In genomic region chr1:237851209-237851845, GRCh38 we compare ENCODE assay signal across 9 cellular contexts. TPM values are rescaled to one million over a fixed set of nuclear protein-coding genes. Genes with fewer than 3 reads are reported as not detected.
DNase-seq lines count a peak whose midpoint lies in the region; ATAC-seq and TF ChIP-seq lines count a peak whose summit lies in the region.
"Had no signal": no experiment of that assay in that cellular context is flagged by ENCODE, and none has a peak within 500 bp of the region (broad histone marks: within the 10 kb centered on the region; RNA-seq: fewer than 3 reads in every experiment).

No MANE protein-coding gene starts in this region.

- POLR2A ChIA-PET in HEK293T (lab: Yijun Ruan, JAX): no interaction called here

- TF ChIP-seq CTCF in DOHH2 (IDR thresholded peaks at IDR 0.05; ENCODE audit: low read depth, low read length, poor library complexity, severe bottlenecking) (peak; percentile 73), right lobe of liver (IDR thresholded peaks at IDR 0.05) (peak; percentile 55 to 71 (median 59)), ovary (IDR thresholded peaks at IDR 0.05) (no peak), coronary artery (IDR thresholded peaks at IDR 0.05) (no peak)

- H3K27ac ChIP-seq in DOHH2 (ENCODE audit: low read depth, low read length) (no peak overlapping the region), right lobe of liver (no peak overlapping the region), ovary (no peak overlapping the region), coronary artery (no peak overlapping the region)
- H3K27ac ChIP-seq: psoas muscle had no signal

- H3F3A ChIP-seq in DOHH2 (ENCODE audit: control insufficient read depth, insufficient read depth): no peaks in the 10 kb centered on the region

- H3K9me2 ChIP-seq in DOHH2 (replicated peaks; ENCODE audit: control insufficient read depth, low read length): no peaks in the 10 kb centered on the region

- H3K4me1 ChIP-seq in DOHH2 (ENCODE audit: control insufficient read depth, low read length): no peaks in the 10 kb centered on the region
- no peaks in the 10 kb centered on the region for H3K4me1 ChIP-seq in right lobe of liver
- no peaks in the 10 kb centered on the region for H3K4me1 ChIP-seq in ovary (ENCODE audit: insufficient read depth)
- H3K4me1 ChIP-seq: psoas muscle had no signal

- no peaks in the 10 kb centered on the region for H4K20me1 ChIP-seq in DOHH2 (ENCODE audit: control insufficient read depth, insufficient read depth, low read depth, low read length)

- ATAC-seq in right lobe of liver (peak; percentile 75 to 86 (median 84)), HG02763 (IDR thresholded peaks at IDR 0.05; ENCODE audit: unreplicated experiment) (no peak)
- ATAC-seq: psoas muscle had no signal

- WGBS in right lobe of liver (ENCODE audit: insufficient coverage, low coverage, low lambda C conversion rate, missing lambda C conversion rate): 20% methylated on average over 6 of the region's 6 CpGs
- 7 to 10% (median 8%) methylated on average over 6 of the region's 6 CpGs for WGBS in ovary, 3 donors

- DNase-seq in HEK293T (ENCODE audit: extremely low spot score): peak; percentile 73
- DNase-seq in NCI-H748 (lab: John Stamatoyannopoulos, UW; ENCODE audit: unreplicated experiment): peak; percentile 28
- peak in 33 of 56 donors; percentile 2 to 73 (median 19) for DNase-seq in amygdala (lab: John Stamatoyannopoulos, UW)
- DNase-seq in right lobe of liver: peak in 2 of 3 donors; percentile 55 to 60
- DNase-seq in ovary: no peak
- DNase-seq in coronary artery (ENCODE audit: low spot score): no peak

- H3K27me3 ChIP-seq in DOHH2 (ENCODE audit: control insufficient read depth, low read length) (no peaks in the 10 kb centered on the region), right lobe of liver (no peaks in the 10 kb centered on the region), ovary (no peaks in the 10 kb centered on the region)

- H3K4me3 ChIP-seq in DOHH2 (ENCODE audit: low read length): no peak overlapping the region
- no peak overlapping the region for H3K4me3 ChIP-seq in right lobe of liver
- H3K4me3 ChIP-seq in ovary: no peak overlapping the region
- H3K4me3 ChIP-seq in coronary artery: no peak overlapping the region
- H3K4me3 ChIP-seq: psoas muscle had no signal

- TF ChIP-seq EP300 in ovary (IDR thresholded peaks at IDR 0.05): no peak

- H3K36me3 ChIP-seq in DOHH2 (ENCODE audit: control insufficient read depth, low read length): no peaks in the 10 kb centered on the region
- no peaks in the 10 kb centered on the region for H3K36me3 ChIP-seq in right lobe of liver
- H3K36me3 ChIP-seq in ovary: no peaks in the 10 kb centered on the region

- no peak overlapping the region for H3K4me2 ChIP-seq in DOHH2 (ENCODE audit: low read length)

- H3K9me3 ChIP-seq in DOHH2 (ENCODE audit: control insufficient read depth, insufficient read depth, low read length) (no peaks in the 10 kb centered on the region), right lobe of liver (no peaks in the 10 kb centered on the region), ovary (no peaks in the 10 kb centered on the region)
- H3K9me3 ChIP-seq: psoas muscle had no signal

- H3K79me2 ChIP-seq in DOHH2 (ENCODE audit: control insufficient read depth, low read length): no peaks in the 10 kb centered on the region

- intact Hi-C loops in right lobe of liver (cut with DNase I) (no loop called here), ovary (cut with DNase I) (no loop called here)

- CTCF ChIA-PET in HEK293T (lab: Yijun Ruan, JAX): interaction anchor here (0.5 to 3.2 kb wide), 16 partner anchors 9 to 1742 kb away, joined by 3 to 34 read pairs (median 4); no protein-coding TSS in a partner anchor

- TF ChIP-seq POLR2A in right lobe of liver (IDR thresholded peaks at IDR 0.05) (no peak), ovary (IDR thresholded peaks at IDR 0.05) (no peak)

TF ChIP-seq in HEK293T, 16 proteins besides CTCF, POLR2A, EP300 and RAD21:
- TF ChIP-seq BHLHE40 (IDR thresholded peaks at IDR 0.05; ENCODE audit: borderline replicate concordance) (no peak), CTBP1 (IDR thresholded peaks at IDR 0.05; ENCODE audit: borderline replicate concordance) (no peak), LEF1 (IDR thresholded peaks at IDR 0.05; ENCODE audit: borderline replicate concordance) (no peak), ZNF384 (IDR thresholded peaks at IDR 0.05) (no peak), FOXA1 (IDR thresholded peaks at IDR 0.05) (no peak), NFRKB (IDR thresholded peaks at IDR 0.05) (no peak), FOXK2 (IDR thresholded peaks at IDR 0.05) (no peak), L3MBTL2 (conservative IDR thresholded peaks at IDR 0.05) (no peak), SUZ12 (IDR thresholded peaks at IDR 0.05) (no peak), ARNT (IDR thresholded peaks at IDR 0.05) (no peak), HDGF (IDR thresholded peaks at IDR 0.05; ENCODE audit: borderline replicate concordance) (no peak), FOXM1 (IDR thresholded peaks at IDR 0.05; ENCODE audit: borderline replicate concordance) (no peak), PKNOX1 (IDR thresholded peaks at IDR 0.05) (no peak), ELF4 (IDR thresholded peaks at IDR 0.05) (no peak), TARDBP (IDR thresholded peaks at IDR 0.05) (no peak)

RNA-seq across cellular contexts. Expression of gene ZP4, which starts 39.4 kb away (rescaled TPM):
- not detected for total RNA-seq in right lobe of liver
- not detected for total RNA-seq in ovary
- polyA plus RNA-seq in ovary: 1 to 10 TPM in 1 of 2 donors, under 1 TPM in 1; 0.13 to 1.1 TPM
- total RNA-seq: psoas muscle had no signal
- polyA plus RNA-seq: psoas muscle had no signal

Comparison
In these comparisons a context has a peak if more than half of its experiments do, and no peak if none do; other contexts are left out.
1. CTCF ChIP-seq: peak in DOHH2 (single experiment) and right lobe of liver (4 of 4); none in ovary (0 of 3) and coronary artery (single experiment).
2. DNase-seq: peak in HEK293T (single experiment), NCI-H748 (single experiment), amygdala (33 of 56) and right lobe of liver (2 of 3); none in ovary (0 of 5) and coronary artery (single experiment).